15 cellular contexts compared by ENCODE assay signal in the genomic region with DNA sequence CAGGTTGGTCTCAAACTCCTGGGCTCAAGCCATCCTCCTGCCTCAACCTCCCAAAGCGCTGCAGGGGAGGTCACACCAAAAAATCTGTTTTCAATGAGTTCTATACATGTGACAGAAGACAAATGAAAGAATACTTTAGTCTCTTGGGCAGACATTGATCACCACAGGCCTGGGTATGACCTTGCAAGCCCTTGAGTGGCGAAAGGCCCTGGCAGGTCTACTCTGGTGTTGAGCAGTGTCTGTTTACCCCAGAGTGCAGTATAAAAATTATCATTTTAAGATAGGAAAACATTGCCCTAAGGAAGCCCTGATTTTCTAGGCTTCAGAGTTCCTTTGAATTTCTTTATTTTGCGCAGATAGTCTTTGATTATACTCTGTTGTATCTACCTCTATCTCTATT.
"Had no signal": no experiment of that assay in that cellular context is flagged by ENCODE, and none has a peak within 500 bp of the region (broad histone marks: within the 10 kb centered on the region; RNA-seq: fewer than 3 reads in every experiment).

No MANE protein-coding gene starts in this region.

- ATAC-seq: esophagus mucosa; naive thymus-derived CD4-positive, alpha-beta T cell; right cardiac atrium; stimulated activated effector memory CD8-positive, alpha-beta T cell treated with anti-CD3 and anti-CD28 coated beads, Interleukin-12 subunit alpha, Interleukin-12 subunit beta, amount 100 ng/mL, for 72 hours; stimulated activated naive CD8-positive, alpha-beta T cell treated with anti-CD3 and anti-CD28 coated beads, Interleukin-15, Interleukin-2, amounts not matched to agents 100 U/mL and 50 U/mL, for 24 hours had no signal

- H3K27ac ChIP-seq: suprapubic skin had no signal

- H3K27ac Mint-ChIP-seq: naive thymus-derived CD4-positive, alpha-beta T cell; stimulated activated effector memory CD8-positive, alpha-beta T cell treated with anti-CD3 and anti-CD28 coated beads, Interleukin-12 subunit alpha, Interleukin-12 subunit beta, amount 100 ng/mL, for 72 hours; type B pancreatic cell had no signal

- H3K4me1 ChIP-seq: suprapubic skin had no signal

- H3K27me3 Mint-ChIP-seq: type B pancreatic cell had no signal

- H3K36me3 Mint-ChIP-seq: stimulated activated effector memory CD8-positive, alpha-beta T cell treated with anti-CD3 and anti-CD28 coated beads, Interleukin-12 subunit alpha, Interleukin-12 subunit beta, amount 100 ng/mL, for 72 hours; type B pancreatic cell had no signal

- DNase-seq: effector memory CD4-positive, alpha-beta T cell; glutamatergic neuron; islet precursor cell; mammary epithelial cell; naive thymus-derived CD4-positive, alpha-beta T cell; stimulated activated CD4-positive, alpha-beta T cell treated with anti-CD3 and anti-CD28 coated beads, Interleukin-4, amount 100 ng/mL, for 1 hour; stimulated activated CD8-positive, alpha-beta memory T cell treated with anti-CD3 and anti-CD28 coated beads, Interleukin-4, amount 100 ng/mL, for 48 hours; stimulated activated naive CD8-positive, alpha-beta T cell treated with anti-CD3 and anti-CD28 coated beads, Interleukin-15, Interleukin-2, amounts not matched to agents 100 U/mL and 50 U/mL, for 24 hours; thyroid gland had no signal

- H3K4me3 Mint-ChIP-seq: naive thymus-derived CD4-positive, alpha-beta T cell; stimulated activated effector memory CD8-positive, alpha-beta T cell treated with anti-CD3 and anti-CD28 coated beads, Interleukin-12 subunit alpha, Interleukin-12 subunit beta, amount 100 ng/mL, for 72 hours; type B pancreatic cell had no signal

- H3K36me3 ChIP-seq: neutrophil, suprapubic skin, thyroid gland had no signal

- H3K4me1 Mint-ChIP-seq: stimulated activated effector memory CD8-positive, alpha-beta T cell treated with anti-CD3 and anti-CD28 coated beads, Interleukin-12 subunit alpha, Interleukin-12 subunit beta, amount 100 ng/mL, for 72 hours had no signal

- H3K4me3 ChIP-seq: suprapubic skin, thyroid gland had no signal

- H3K27me3 ChIP-seq: neutrophil, suprapubic skin, thyroid gland had no signal

- H3K9me3 ChIP-seq: neutrophil, suprapubic skin, thyroid gland had no signal
